ENCODE assay signal across 17 cellular contexts in genomic region chr12:9781360-9781759, GRCh38. TPM values are rescaled to one million over a fixed set of nuclear protein-coding genes. Genes with fewer than 3 reads are reported as not detected.
DNase-seq lines count a peak whose midpoint lies in the region; ATAC-seq and TF ChIP-seq lines count a peak whose summit lies in the region.
"Had no signal": no experiment of that assay in that cellular context is flagged by ENCODE, and none has a peak within 500 bp of the region (broad histone marks: within the 10 kb centered on the region; RNA-seq: fewer than 3 reads in every experiment).

No MANE protein-coding gene starts in this region.

- peaks cover 9% of the 10 kb centered on the region for H3K4me1 ChIP-seq in CD8-positive, alpha-beta T cell (ENCODE audit: insufficient read depth, low read length)

- no peaks in the 10 kb centered on the region for H3K9me3 ChIP-seq in CD8-positive, alpha-beta T cell (ENCODE audit: low read length)
- H3K9me3 ChIP-seq: MG63 had no signal

- ATAC-seq in activated T-cell treated with anti-CD3 and anti-CD28 coated beads, Interleukin-2, amount 50 U/mL, for 4 hours: peak; percentile 34 to 46
- no peak for ATAC-seq in CD8-positive, alpha-beta T cell
- peak; percentile 40 for ATAC-seq in activated CD8-positive, alpha-beta T cell treated with anti-CD3 and anti-CD28 coated beads for 36 hours
- ATAC-seq in naive thymus-derived CD8-positive, alpha-beta T cell: peak; percentile 61 to 64
- ATAC-seq in HG02885 (IDR thresholded peaks at IDR 0.05; ENCODE audit: poor library complexity, unreplicated experiment) (no peak), GM18498 (IDR thresholded peaks at IDR 0.05; ENCODE audit: unreplicated experiment) (no peak)

- H3K9me3 Mint-ChIP-seq in activated T-cell treated with anti-CD3 and anti-CD28 coated beads, Interleukin-2, amount 50 U/mL, for 4 hours: no peaks in the 10 kb centered on the region
- H3K9me3 Mint-ChIP-seq in CD8-positive, alpha-beta T cell: no peaks in the 10 kb centered on the region
- peaks cover 4% of the 10 kb centered on the region for H3K9me3 Mint-ChIP-seq in activated CD8-positive, alpha-beta T cell treated with anti-CD3 and anti-CD28 coated beads for 36 hours
- H3K9me3 Mint-ChIP-seq in naive thymus-derived CD8-positive, alpha-beta T cell: no peaks in the 10 kb centered on the region

- intact Hi-C loops in CD8-positive, alpha-beta T cell (cut with DNase I, micrococcal nuclease): loop anchor here in 1 of 2 experiments (2.0 kb wide), 1 partner anchor 15 kb away; no protein-coding TSS in a partner anchor
- intact Hi-C loops in activated CD8-positive, alpha-beta T cell treated with anti-CD3 and anti-CD28 coated beads for 36 hours (cut with micrococcal nuclease): no loop called here

- POLR2A ChIA-PET in CD8-positive, alpha-beta T cell (lab: Charles Lee): interaction anchor here (0.6 to 1.0 kb wide), 2 partner anchors 20 to 153 kb away, joined by 4 read pairs; partner anchors contain the start of gene CD69
- POLR2A ChIA-PET in activated CD8-positive, alpha-beta T cell treated with anti-CD3 and anti-CD28 coated beads for 36 hours (lab: Charles Lee): interaction anchor here (1.6 to 1.9 kb wide), 2 partner anchors 9 to 22 kb away, joined by 9 to 13 read pairs; partner anchors contain the start of gene CD69
- POLR2A ChIA-PET in naive thymus-derived CD8-positive, alpha-beta T cell (lab: Charles Lee): interaction anchor here (0.7 to 1.0 kb wide), 3 partner anchors 21 to 776 kb away, joined by 3 to 5 read pairs (median 4); partner anchors contain the start of gene CD69

- H3K36me3 ChIP-seq in CD8-positive, alpha-beta T cell (ENCODE audit: insufficient read depth, low read length): no peaks in the 10 kb centered on the region
- H3K36me3 ChIP-seq: MG63 had no signal

- no peak overlapping the region for H3K27ac ChIP-seq in CD8-positive, alpha-beta T cell (ENCODE audit: low read depth, low read length)

- CTCF ChIA-PET in CD8-positive, alpha-beta T cell (lab: Charles Lee): interaction anchor here (1.3 to 1.9 kb wide), 4 partner anchors 10 to 31 kb away, joined by 3 to 6 read pairs (median 4); no protein-coding TSS in a partner anchor
- CTCF ChIA-PET in activated CD8-positive, alpha-beta T cell treated with anti-CD3 and anti-CD28 coated beads for 36 hours (lab: Charles Lee): interaction anchor here (1.0 to 1.9 kb wide), 3 partner anchors 9 to 30 kb away, joined by 3 to 4 read pairs (median 4); no protein-coding TSS in a partner anchor

- peaks cover 60% of the 10 kb centered on the region for H3K4me1 Mint-ChIP-seq in activated T-cell treated with anti-CD3 and anti-CD28 coated beads, Interleukin-2, amount 50 U/mL, for 4 hours (ENCODE audit: low read depth)
- H3K4me1 Mint-ChIP-seq in CD8-positive, alpha-beta T cell (ENCODE audit: low read depth): peaks cover 39% of the 10 kb centered on the region
- H3K4me1 Mint-ChIP-seq in activated CD8-positive, alpha-beta T cell treated with anti-CD3 and anti-CD28 coated beads for 36 hours (ENCODE audit: low read depth): peaks cover 59% of the 10 kb centered on the region
- H3K4me1 Mint-ChIP-seq in naive thymus-derived CD8-positive, alpha-beta T cell: peaks cover 16 to 51% (median 35%) of the 10 kb centered on the region in 4 donors

- H3K36me3 Mint-ChIP-seq in activated T-cell treated with anti-CD3 and anti-CD28 coated beads, Interleukin-2, amount 50 U/mL, for 4 hours (ENCODE audit: insufficient read depth): no peaks in the 10 kb centered on the region
- no peaks in the 10 kb centered on the region for H3K36me3 Mint-ChIP-seq in CD8-positive, alpha-beta T cell
- H3K36me3 Mint-ChIP-seq in activated CD8-positive, alpha-beta T cell treated with anti-CD3 and anti-CD28 coated beads for 36 hours (ENCODE audit: low read depth): peaks cover 5% of the 10 kb centered on the region
- H3K36me3 Mint-ChIP-seq in naive thymus-derived CD8-positive, alpha-beta T cell: no peaks in the 10 kb centered on the region

- DNase-seq in activated T-cell treated with anti-CD3 and anti-CD28 coated beads, Interleukin-2, amount 50 U/mL, for 4 hours: no peak
- DNase-seq in activated T-cell treated with anti-CD3 and anti-CD28 coated beads, Interleukin-2, amount 50 U/mL, for 1 hour: no peak
- DNase-seq in CD8-positive, alpha-beta T cell: no peak
- no peak for DNase-seq in activated CD8-positive, alpha-beta T cell treated with anti-CD3 and anti-CD28 coated beads for 36 hours
- DNase-seq in naive thymus-derived CD8-positive, alpha-beta T cell: peak in 2 of 10 donors; percentile 40
- DNase-seq in HUDEP-2 (lab: John Stamatoyannopoulos, UW; ENCODE audit: unreplicated experiment in 76 of 76): no peak
- DNase-seq: C1 segment of cervical spinal cord, H7, Karpas-422, MG63, NCI-H1092, NCI-H146, NCI-H2081 treated with DMSO at 0.1 percent for 48 hours, NCI-H510A, NCI-H774 had no signal

- peak overlapping the region; percentile 33 for H3K27ac Mint-ChIP-seq in CD8-positive, alpha-beta T cell
- peak overlapping the region; percentile 52 for H3K27ac Mint-ChIP-seq in activated CD8-positive, alpha-beta T cell treated with anti-CD3 and anti-CD28 coated beads for 36 hours
- peak overlapping the region in 7 of 10 donors; percentile 0 to 69 (median 5) for H3K27ac Mint-ChIP-seq in naive thymus-derived CD8-positive, alpha-beta T cell

- no peak for TF ChIP-seq CTCF in CD8-positive, alpha-beta T cell (IDR thresholded peaks at IDR 0.05)
- no peak for TF ChIP-seq CTCF in activated CD8-positive, alpha-beta T cell treated with anti-CD3 and anti-CD28 coated beads for 36 hours (IDR thresholded peaks at IDR 0.05)

- H3K27me3 Mint-ChIP-seq in activated T-cell treated with anti-CD3 and anti-CD28 coated beads, Interleukin-2, amount 50 U/mL, for 4 hours (ENCODE audit: low read depth): no peaks in the 10 kb centered on the region
- H3K27me3 Mint-ChIP-seq in CD8-positive, alpha-beta T cell (ENCODE audit: low read depth): no peaks in the 10 kb centered on the region
- H3K27me3 Mint-ChIP-seq in activated CD8-positive, alpha-beta T cell treated with anti-CD3 and anti-CD28 coated beads for 36 hours: no peaks in the 10 kb centered on the region
- no peaks in the 10 kb centered on the region for H3K27me3 Mint-ChIP-seq in naive thymus-derived CD8-positive, alpha-beta T cell

- H3K27me3 ChIP-seq in CD8-positive, alpha-beta T cell (ENCODE audit: insufficient read depth, low read length): no peaks in the 10 kb centered on the region
- H3K27me3 ChIP-seq: MG63 had no signal

- no peak overlapping the region for H3K4me3 Mint-ChIP-seq in activated T-cell treated with anti-CD3 and anti-CD28 coated beads, Interleukin-2, amount 50 U/mL, for 4 hours
- H3K4me3 Mint-ChIP-seq in CD8-positive, alpha-beta T cell: peak overlapping the region; percentile 3
- H3K4me3 Mint-ChIP-seq in activated CD8-positive, alpha-beta T cell treated with anti-CD3 and anti-CD28 coated beads for 36 hours: no peak overlapping the region
- H3K4me3 Mint-ChIP-seq in naive thymus-derived CD8-positive, alpha-beta T cell: peak overlapping the region in 8 of 10 donors; percentile 2 to 43 (median 26)

- H3K4me3 ChIP-seq in CD8-positive, alpha-beta T cell (ENCODE audit: low read depth, low read length): no peak overlapping the region
- H3K4me3 ChIP-seq: MG63 had no signal

RNA-seq across cellular contexts. Expression of gene CD69, which starts 20.7 kb away (rescaled TPM):
- total RNA-seq in activated T-cell treated with anti-CD3 and anti-CD28 coated beads, Interleukin-2, amount 50 U/mL, for 4 hours: 100 to 1,000 TPM; 253 to 322 (median 318) TPM
- total RNA-seq in CD8-positive, alpha-beta T cell: 100 to 1,000 TPM; 502 to 504 TPM
- total RNA-seq in activated CD8-positive, alpha-beta T cell treated with anti-CD3 and anti-CD28 coated beads for 36 hours: 100 to 1,000 TPM; 166 to 174 TPM
- total RNA-seq in naive thymus-derived CD8-positive, alpha-beta T cell: 10 to 100 TPM; 30.7 to 34.0 TPM
- 100 to 1,000 TPM in 1 of 3 donors, 10 to 100 TPM in 2; 73.5 to 248 (median 87.9) TPM for polyA plus RNA-seq in naive thymus-derived CD8-positive, alpha-beta T cell
- total RNA-seq: H7 had no signal

RNA-seq across cellular contexts. Expression of gene KLRF1, which starts 45.9 kb away (rescaled TPM):
- total RNA-seq in activated T-cell treated with anti-CD3 and anti-CD28 coated beads, Interleukin-2, amount 50 U/mL, for 4 hours: not detected
- under 1 TPM; 0.78 to 0.92 TPM for total RNA-seq in CD8-positive, alpha-beta T cell
- not detected for total RNA-seq in activated CD8-positive, alpha-beta T cell treated with anti-CD3 and anti-CD28 coated beads for 36 hours
- 1 to 10 TPM in 1 of 2 experiments, under 1 TPM in 1; 0.93 to 1.3 TPM for total RNA-seq in naive thymus-derived CD8-positive, alpha-beta T cell
- 10 to 100 TPM in 1 of 3 donors, under 1 TPM in 2; 0.83 to 83.4 (median 0.92) TPM for polyA plus RNA-seq in naive thymus-derived CD8-positive, alpha-beta T cell

RNA-seq across cellular contexts. Expression of gene CLECL1, which starts 48.5 kb away (rescaled TPM):
- total RNA-seq in activated T-cell treated with anti-CD3 and anti-CD28 coated beads, Interleukin-2, amount 50 U/mL, for 4 hours: 10 to 100 TPM in 2 of 3 donors, 1 to 10 TPM in 1; 9.8 to 14.8 (median 12.1) TPM
- total RNA-seq in CD8-positive, alpha-beta T cell: 1 to 10 TPM; 1.1 to 1.4 TPM
- 1 to 10 TPM; 6.0 to 8.5 TPM for total RNA-seq in activated CD8-positive, alpha-beta T cell treated with anti-CD3 and anti-CD28 coated beads for 36 hours
- under 1 TPM; 0.52 to 0.96 TPM for total RNA-seq in naive thymus-derived CD8-positive, alpha-beta T cell
- under 1 TPM in 1 of 3 donors, not detected in 2; 0.35 TPM for polyA plus RNA-seq in naive thymus-derived CD8-positive, alpha-beta T cell
- total RNA-seq: H7 had no signal

Comparison
In these comparisons a context has a peak if more than half of its experiments do, and no peak if none do; other contexts are left out.
1. ATAC-seq: peak in activated T-cell treated with anti-CD3 and anti-CD28 coated beads, Interleukin-2, amount 50 U/mL, for 4 hours (2 of 2), activated CD8-positive, alpha-beta T cell treated with anti-CD3 and anti-CD28 coated beads for 36 hours (single experiment) and naive thymus-derived CD8-positive, alpha-beta T cell (2 of 2); none in CD8-positive, alpha-beta T cell (single experiment), HG02885 (single experiment) and GM18498 (single experiment).
2. H3K4me3 Mint-ChIP-seq: peak in CD8-positive, alpha-beta T cell (single experiment) and naive thymus-derived CD8-positive, alpha-beta T cell (8 of 10); none in activated T-cell treated with anti-CD3 and anti-CD28 coated beads, Interleukin-2, amount 50 U/mL, for 4 hours (single experiment) and activated CD8-positive, alpha-beta T cell treated with anti-CD3 and anti-CD28 coated beads for 36 hours (single experiment).
3. RNA of gene CD69, which starts 20.7 kb away (total RNA-seq): 502 to 504 TPM in CD8-positive, alpha-beta T cell, 253 to 322 TPM in activated T-cell treated with anti-CD3 and anti-CD28 coated beads, Interleukin-2, amount 50 U/mL, for 4 hours and 166 to 174 TPM in activated CD8-positive, alpha-beta T cell treated with anti-CD3 and anti-CD28 coated beads for 36 hours; 30.7 to 34.0 TPM in naive thymus-derived CD8-positive, alpha-beta T cell; every median in the first group is over 4 times any median in the second.
4. Peak in every context shown above with its lines, with median percentiles within 50 percentile points of each other: H3K27ac Mint-ChIP-seq.